In genomic region chr4:52799813-52800212, GRCh38 we compare ENCODE assay signal across 1 cellular context.
TF ChIP-seq lines count a peak whose summit lies in the region.

No MANE protein-coding gene starts in this region.

TF ChIP-seq in HepG2, 621 proteins besides CTCF, POLR2A, EP300 and RAD21 (continued from another document):
- TF ChIP-seq DBP (CRISPR knock-in tag; IDR thresholded peaks at IDR 0.05; ENCODE audit: not compliant biosample characterization) (no peak), KIAA2018 (CRISPR knock-in tag; IDR thresholded peaks at IDR 0.05; ENCODE audit: borderline replicate concordance) (no peak), CREB3 (CRISPR knock-in tag; IDR thresholded peaks at IDR 0.05) (no peak), POGZ (CRISPR knock-in tag; IDR thresholded peaks at IDR 0.05) (no peak), ISL2 (CRISPR knock-in tag; IDR thresholded peaks at IDR 0.05) (no peak), ATF7 (IDR thresholded peaks at IDR 0.05) (no peak), ATF7 (CRISPR knock-in tag; IDR thresholded peaks at IDR 0.05) (no peak), E2F2 (CRISPR knock-in tag; IDR thresholded peaks at IDR 0.05; ENCODE audit: borderline replicate concordance) (no peak), TCF7 (IDR thresholded peaks at IDR 0.05; ENCODE audit: low read depth) (no peak)
